In genomic region chr9:113530942-113531341, GRCh38 we compare ENCODE assay signal across 21 cellular contexts.
"Had no signal": no experiment of that assay in that cellular context is flagged by ENCODE, and none has a peak within 500 bp of the region (broad histone marks: within the 10 kb centered on the region; RNA-seq: fewer than 3 reads in every experiment).

No MANE protein-coding gene starts in this region.

- H3K27ac Mint-ChIP-seq: activated CD4-positive, alpha-beta memory T cell treated with anti-CD3 and anti-CD28 coated beads, Interleukin-2, amount 10 ng/mL, durations not matched to agents 7 days and 5 days; activated naive CD4-positive, alpha-beta T cell treated with anti-CD3 and anti-CD28 coated beads, Interleukin-2, amount 10 ng/mL, durations not matched to agents 7 days and 5 days; activated T-cell treated with anti-CD3 and anti-CD28 coated beads, Interleukin-2, amount 50 U/mL, for 72 hours; T-helper 1 cell treated with Interleukin-12 subunit alpha and Interleukin-12 subunit beta and Interleukin-4 antibody, amounts not matched to agents 30 μg/mL and 1 μg/mL, for 36 hours had no signal

- H3K36me3 ChIP-seq: suprapubic skin, transverse colon had no signal

- H3K27me3 Mint-ChIP-seq: activated CD4-positive, alpha-beta memory T cell treated with anti-CD3 and anti-CD28 coated beads, Interleukin-2, amount 10 ng/mL, durations not matched to agents 7 days and 5 days; activated naive CD4-positive, alpha-beta T cell treated with anti-CD3 and anti-CD28 coated beads, Interleukin-2, amount 10 ng/mL, durations not matched to agents 7 days and 5 days had no signal

- H3K27ac ChIP-seq: foreskin keratinocyte, parathyroid adenoma, skin epidermis, stomach, suprapubic skin, transverse colon had no signal

- H3K4me1 Mint-ChIP-seq: activated CD4-positive, alpha-beta memory T cell treated with anti-CD3 and anti-CD28 coated beads, Interleukin-2, amount 10 ng/mL, durations not matched to agents 7 days and 5 days; activated naive CD4-positive, alpha-beta T cell treated with anti-CD3 and anti-CD28 coated beads, Interleukin-2, amount 10 ng/mL, durations not matched to agents 7 days and 5 days had no signal

- H3K27me3 ChIP-seq: stomach, suprapubic skin, transverse colon had no signal

- H3K9me3 ChIP-seq: stomach, suprapubic skin, transverse colon had no signal

- DNase-seq: activated CD4-positive, alpha-beta memory T cell treated with anti-CD3 and anti-CD28 coated beads, Interleukin-2, amount 10 ng/mL, durations not matched to agents 7 days and 5 days; activated CD4-positive, alpha-beta T cell treated with anti-CD3 and anti-CD28 coated beads for 48 hours; activated effector memory CD4-positive, alpha-beta T cell treated with Interleukin-2 at 50 U/mL for 16 hours; activated T-cell treated with anti-CD3 and anti-CD28 coated beads, Interleukin-2, amount 50 U/mL, for 72 hours; amygdala; cerebellar nuclear complex; cortex of kidney; erythroblast; foreskin keratinocyte; right cardiac atrium; stimulated activated CD4-positive, alpha-beta T cell treated with anti-CD3 and anti-CD28 coated beads, Interleukin-1b, Interleukin-23, amount 100 ng/mL, for 48 hours; stomach; transverse colon had no signal

- H3K4me3 ChIP-seq: lung, skin epidermis, stomach, suprapubic skin, transverse colon had no signal

- H3K4me1 ChIP-seq: foreskin keratinocyte, parathyroid adenoma, suprapubic skin had no signal

- ATAC-seq: activated T-cell treated with anti-CD3 and anti-CD28 coated beads, Interleukin-2, amount 50 U/mL, for 72 hours; foreskin keratinocyte; left lobe of liver; right cardiac atrium had no signal

- H3K9me3 Mint-ChIP-seq: activated CD4-positive, alpha-beta memory T cell treated with anti-CD3 and anti-CD28 coated beads, Interleukin-2, amount 10 ng/mL, durations not matched to agents 7 days and 5 days; activated naive CD4-positive, alpha-beta T cell treated with anti-CD3 and anti-CD28 coated beads, Interleukin-2, amount 10 ng/mL, durations not matched to agents 7 days and 5 days; activated T-cell treated with anti-CD3 and anti-CD28 coated beads, Interleukin-2, amount 50 U/mL, for 72 hours; nephron; T-helper 1 cell treated with Interleukin-12 subunit alpha and Interleukin-12 subunit beta and Interleukin-4 antibody, amounts not matched to agents 30 μg/mL and 1 μg/mL, for 36 hours had no signal

- H3K4me3 Mint-ChIP-seq: activated CD4-positive, alpha-beta memory T cell treated with anti-CD3 and anti-CD28 coated beads, Interleukin-2, amount 10 ng/mL, durations not matched to agents 7 days and 5 days; activated naive CD4-positive, alpha-beta T cell treated with anti-CD3 and anti-CD28 coated beads, Interleukin-2, amount 10 ng/mL, durations not matched to agents 7 days and 5 days; activated T-cell treated with anti-CD3 and anti-CD28 coated beads, Interleukin-2, amount 50 U/mL, for 72 hours; nephron; T-helper 1 cell treated with Interleukin-12 subunit alpha and Interleukin-12 subunit beta and Interleukin-4 antibody, amounts not matched to agents 30 μg/mL and 1 μg/mL, for 36 hours had no signal
